28 cellular contexts compared by ENCODE assay signal in the genomic region with DNA sequence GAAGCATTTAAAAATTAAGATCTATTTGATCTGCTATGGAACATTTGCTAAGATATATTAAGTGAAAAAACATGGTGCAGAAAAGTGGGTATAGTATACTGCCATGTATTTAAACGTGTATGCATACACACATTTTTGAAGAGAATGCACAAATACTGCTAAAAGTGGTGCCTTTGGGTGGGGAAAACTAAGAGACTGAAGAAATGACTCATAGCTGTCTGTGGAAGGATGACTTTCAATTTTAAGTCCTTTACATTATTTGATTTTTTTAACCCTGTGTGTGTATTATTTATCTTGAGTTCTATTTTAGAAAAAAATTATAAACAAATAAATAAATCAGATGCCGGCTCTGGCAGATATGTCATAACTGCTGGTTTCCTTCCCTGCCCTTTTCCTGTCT.
A peak's percentile ranks its signal among the peaks of the same experiment; 100 is the strongest.
DNase-seq lines count a peak whose midpoint lies in the region; ATAC-seq, FAIRE-seq and TF ChIP-seq lines count a peak whose summit lies in the region.
"Had no signal": no experiment of that assay in that cellular context is flagged by ENCODE, and none has a peak within 500 bp of the region (broad histone marks: within the 10 kb centered on the region; RNA-seq: fewer than 3 reads in every experiment).

No MANE protein-coding gene starts in this region.

- no peaks in the 10 kb centered on the region for H3K36me3 Mint-ChIP-seq in astrocyte (ENCODE audit: low read depth, unreplicated experiment)

- H3K36me3 ChIP-seq in astrocyte (ENCODE audit: insufficient read depth, low read length): no peaks in the 10 kb centered on the region
- H3K36me3 ChIP-seq in BE2C: no peaks in the 10 kb centered on the region
- no peaks in the 10 kb centered on the region for H3K36me3 ChIP-seq in tibial artery
- H3K36me3 ChIP-seq: BLaER1 treated with 17β-estradiol and CSF1 and Interleukin-3, amounts not matched to agents 10 nM and 100 nM; HAP-1 had no signal

- H3K27me3 ChIP-seq in astrocyte (ENCODE audit: insufficient read depth, low read length) (no peaks in the 10 kb centered on the region), BE2C (no peaks in the 10 kb centered on the region), tibial artery (no peaks in the 10 kb centered on the region)

- H3K9me3 ChIP-seq in astrocyte (ENCODE audit: insufficient read depth, low read depth, low read length): no peaks in the 10 kb centered on the region
- no peaks in the 10 kb centered on the region for H3K9me3 ChIP-seq in BE2C
- no peaks in the 10 kb centered on the region for H3K9me3 ChIP-seq in tibial artery
- H3K9me3 ChIP-seq: HAP-1 had no signal

- H4K20me1 ChIP-seq in astrocyte (ENCODE audit: insufficient read depth, low read length): no peaks in the 10 kb centered on the region
- H4K20me1 ChIP-seq: BLaER1 treated with 17β-estradiol and CSF1 and Interleukin-3, amounts not matched to agents 10 nM and 100 nM had no signal

- no peaks in the 10 kb centered on the region for H3K27me3 Mint-ChIP-seq in astrocyte (ENCODE audit: low read depth, unreplicated experiment)

- peak overlapping the region; percentile 94 for H3K27ac Mint-ChIP-seq in astrocyte (ENCODE audit: unreplicated experiment)
- H3K27ac Mint-ChIP-seq: CD4-positive, alpha-beta T cell had no signal

- peak; percentile 15 for DNase-seq in A172 (ENCODE audit: low spot score)
- peak; percentile 33 for DNase-seq in HCEC 1CT
- no peak for DNase-seq in astrocyte (ENCODE audit: low read depth)
- DNase-seq in fibroblast of pulmonary artery (ENCODE audit: low read depth): peak; percentile 16
- DNase-seq in BE2C: no peak
- no peak for DNase-seq in amniotic stem cell (lab: John Stamatoyannopoulos, UW)
- DNase-seq in tibial artery: no peak
- DNase-seq: 8988T; CD4-positive, alpha-beta T cell; COR-L47; DMS53; GF-D8; GOT3; NCI-H1048; NCI-H1417; NCI-H1694; NCI-H2029 treated with DMSO at 0.1 percent for 48 hours; NCI-H446 treated with DMSO at 0.1 percent for 48 hours; NCI-H526 treated with DMSO at 0.1 percent for 48 hours; PC-9; Right ventricle myocardium superior; RPMI8226; SW 1271 had no signal

- H3K4me3 ChIP-seq in astrocyte (ENCODE audit: insufficient read depth, low read depth, low read length): no peak overlapping the region
- no peak overlapping the region for H3K4me3 ChIP-seq in fibroblast of pulmonary artery (replicated peaks; ENCODE audit: low read depth, low read length)
- no peak overlapping the region for H3K4me3 ChIP-seq in BE2C (ENCODE audit: low read depth, low read length)
- H3K4me3 ChIP-seq in tibial artery: no peak overlapping the region
- H3K4me3 ChIP-seq: BLaER1 treated with 17β-estradiol and CSF1 and Interleukin-3, amounts not matched to agents 10 nM and 100 nM; HAP-1; PC-9 had no signal

- ATAC-seq in GM19324 (IDR thresholded peaks at IDR 0.05; ENCODE audit: low FRiP score, unreplicated experiment): no peak

- H3K4me3 Mint-ChIP-seq in astrocyte (ENCODE audit: unreplicated experiment): no peak overlapping the region
- H3K4me3 Mint-ChIP-seq: CD4-positive, alpha-beta T cell had no signal

- peaks cover 9% of the 10 kb centered on the region for H3K9me3 Mint-ChIP-seq in astrocyte (ENCODE audit: unreplicated experiment)
- H3K9me3 Mint-ChIP-seq: CD4-positive, alpha-beta T cell had no signal

- no peak for FAIRE-seq in astrocyte (lab: Jason Lieb, UNC)
- FAIRE-seq: GM19239 had no signal

- H3K9ac ChIP-seq in astrocyte (ENCODE audit: low read length): no peak overlapping the region
- H3K9ac ChIP-seq: BLaER1 treated with 17β-estradiol and CSF1 and Interleukin-3, amounts not matched to agents 10 nM and 100 nM had no signal

- H3K4me2 ChIP-seq in astrocyte (ENCODE audit: low read length): no peak overlapping the region
- H3K4me2 ChIP-seq: PC-9 had no signal

- no peak overlapping the region for H2AFZ ChIP-seq in astrocyte (ENCODE audit: low read depth, low read length)
- H2AFZ ChIP-seq: PC-9 had no signal

- no peak overlapping the region for H3K27ac ChIP-seq in astrocyte (ENCODE audit: low read depth, low read length)
- H3K27ac ChIP-seq in tibial artery: no peak overlapping the region
- H3K27ac ChIP-seq: BLaER1 treated with 17β-estradiol and CSF1 and Interleukin-3, amounts not matched to agents 10 nM and 100 nM; HL-60; PC-9 had no signal

- H3K4me1 ChIP-seq in astrocyte (ENCODE audit: insufficient read depth, low read length) (peaks cover 5% of the 10 kb centered on the region), BE2C (no peaks in the 10 kb centered on the region), tibial artery (peaks cover 0 to 41% (median 29%) of the 10 kb centered on the region in 4 donors)

- intact Hi-C loops in tibial artery (cut with DNase I; ENCODE audit: low total_unique reads): no loop called here

- peaks cover 35% of the 10 kb centered on the region for H3K4me1 Mint-ChIP-seq in astrocyte (ENCODE audit: low read depth, unreplicated experiment)

- TF ChIP-seq CTCF in astrocyte (IDR thresholded peaks at IDR 0.05; ENCODE audit: insufficient read depth, low read depth, low read length): no peak
- no peak for TF ChIP-seq CTCF in fibroblast of pulmonary artery (IDR thresholded peaks at IDR 0.05; ENCODE audit: low read length, missing control alignments)
- no peak for TF ChIP-seq CTCF in BE2C (IDR thresholded peaks at IDR 0.05; ENCODE audit: low read depth, low read length)
- TF ChIP-seq CTCF in tibial artery (IDR thresholded peaks at IDR 0.05): no peak

- no peaks in the 10 kb centered on the region for H3K79me2 ChIP-seq in astrocyte (ENCODE audit: insufficient read depth, low read length)

Comparison
In these comparisons a context has a peak if more than half of its experiments do, and no peak if none do; other contexts are left out.
1. DNase-seq: peak in A172 (single experiment), HCEC 1CT (single experiment) and fibroblast of pulmonary artery (single experiment); none in astrocyte (single experiment), BE2C (single experiment), amniotic stem cell (single experiment) and tibial artery (0 of 2).